Comparison of ENCODE assay signal across 1 cellular context in genomic region chr19:35879770-35880317, GRCh38.
TF ChIP-seq lines count a peak whose summit lies in the region.

No MANE protein-coding gene starts in this region.

TF ChIP-seq in HepG2, 621 proteins besides CTCF, POLR2A, EP300 and RAD21 (continued from another document and continues in another):
- TF ChIP-seq ZFP91 (CRISPR knock-in tag; IDR thresholded peaks at IDR 0.05; ENCODE audit: borderline replicate concordance) (peak; percentile 99), MNT (IDR thresholded peaks at IDR 0.05) (peak; percentile 92), NFATC3 (CRISPR knock-in tag; IDR thresholded peaks at IDR 0.05) (no peak), EZH2 (conservative IDR thresholded peaks at IDR 0.05; ENCODE audit: low read depth, low read length) (no peak), ESRRA (CRISPR knock-in tag; IDR thresholded peaks at IDR 0.05; ENCODE audit: low read depth) (no peak), AKAP8 (CRISPR knock-in tag; IDR thresholded peaks at IDR 0.05) (no peak), SNAI1 (CRISPR knock-in tag; IDR thresholded peaks at IDR 0.05; ENCODE audit: borderline replicate concordance) (peak; percentile 71; the same call in 1 of the 2 replicates), ZNF501 (CRISPR knock-in tag; IDR thresholded peaks at IDR 0.05) (peak; percentile 77), GLMP (CRISPR knock-in tag; IDR thresholded peaks at IDR 0.05; ENCODE audit: borderline replicate concordance) (0 out of 2 replicates have a peak, but pooled peaks have one; percentile 55), KDM3A (CRISPR knock-in tag; IDR thresholded peaks at IDR 0.05; ENCODE audit: low read depth) (peak; percentile 74; the same call in 1 of the 2 replicates), ZNF557 (CRISPR knock-in tag; IDR thresholded peaks at IDR 0.05) (peak; percentile 86; the same call in 1 of the 2 replicates), NCOA2 (CRISPR knock-in tag; IDR thresholded peaks at IDR 0.05) (peak; percentile 82), ZNF770 (CRISPR knock-in tag; IDR thresholded peaks at IDR 0.05) (no peak), ZNF790 (CRISPR knock-in tag; IDR thresholded peaks at IDR 0.05; ENCODE audit: borderline replicate concordance) (peak; percentile 92; the same call in 1 of the 2 replicates), CERS6 (CRISPR knock-in tag; IDR thresholded peaks at IDR 0.05) (no peak), ZNF251 (CRISPR knock-in tag; IDR thresholded peaks at IDR 0.05) (0 out of 2 replicates have a peak, but pooled peaks have one; percentile 32), PRDM15 (CRISPR knock-in tag; IDR thresholded peaks at IDR 0.05) (peak; percentile 74; the same call in 1 of the 2 replicates), NFIC (IDR thresholded peaks at IDR 0.05; ENCODE audit: low read length) (no peak), NRL (CRISPR knock-in tag; IDR thresholded peaks at IDR 0.05; ENCODE audit: borderline replicate concordance) (peak; percentile 81), ZFP36L2 (CRISPR knock-in tag; IDR thresholded peaks at IDR 0.05) (peak; percentile 95), ZNF281 (CRISPR knock-in tag; IDR thresholded peaks at IDR 0.05; ENCODE audit: borderline replicate concordance) (no peak), MLLT10 (CRISPR knock-in tag; IDR thresholded peaks at IDR 0.05) (no peak), SOX13 (IDR thresholded peaks at IDR 0.05) (no peak), SOX13 (CRISPR knock-in tag; conservative IDR thresholded peaks at IDR 0.05 in 1 of 2, IDR thresholded peaks at IDR 0.05 in 1 of 2) (peak in 1 of 2 experiments; percentile 59; a peak in 2 of 4 replicates), GTF2F1 (IDR thresholded peaks at IDR 0.05; ENCODE audit: low read length) (no peak), ZBTB3 (CRISPR knock-in tag; IDR thresholded peaks at IDR 0.05; ENCODE audit: borderline replicate concordance, low read depth) (no peak), ZNF446 (CRISPR knock-in tag; IDR thresholded peaks at IDR 0.05) (peak; percentile 89; the same call in 1 of the 2 replicates), DMAP1 (CRISPR knock-in tag; IDR thresholded peaks at IDR 0.05) (peak; percentile 48; the same call in 1 of the 2 replicates), ZFY (CRISPR knock-in tag; IDR thresholded peaks at IDR 0.05) (peak; percentile 52), MBD4 (IDR thresholded peaks at IDR 0.05; ENCODE audit: borderline replicate concordance, low read length) (no peak), ZNF253 (CRISPR knock-in tag; IDR thresholded peaks at IDR 0.05; ENCODE audit: borderline replicate concordance) (peak; percentile 46; the same call in 1 of the 2 replicates), NCOA1 (CRISPR knock-in tag; IDR thresholded peaks at IDR 0.05) (no peak), ZNF282 (IDR thresholded peaks at IDR 0.05; ENCODE audit: partially characterized antibody) (no peak), ZNF235 (CRISPR knock-in tag; IDR thresholded peaks at IDR 0.05; ENCODE audit: borderline replicate concordance) (no peak), TMF1 (CRISPR knock-in tag; IDR thresholded peaks at IDR 0.05; ENCODE audit: low read depth) (peak; percentile 78; the same call in 1 of the 2 replicates), ZKSCAN5 (CRISPR knock-in tag; IDR thresholded peaks at IDR 0.05) (0 out of 2 replicates have a peak, but pooled peaks have one; percentile 36), KDM5B (CRISPR knock-in tag; IDR thresholded peaks at IDR 0.05; ENCODE audit: borderline replicate concordance) (peak; percentile 89), LBX2 (CRISPR knock-in tag; IDR thresholded peaks at IDR 0.05; ENCODE audit: borderline replicate concordance) (peak; percentile 79; the same call in 1 of the 2 replicates), ZNF883 (CRISPR knock-in tag; IDR thresholded peaks at IDR 0.05; ENCODE audit: not compliant biosample characterization) (peak; percentile 94), HNF1A (IDR thresholded peaks at IDR 0.05; ENCODE audit: low read depth) (no peak), HNF1A (CRISPR knock-in tag; IDR thresholded peaks at IDR 0.05; ENCODE audit: borderline replicate concordance) (no peak)
